ENCODE assay signal across 13 cellular contexts in genomic region chr12:29640589-29641345, GRCh38.
DNase-seq lines count a peak whose midpoint lies in the region; ATAC-seq and TF ChIP-seq lines count a peak whose summit lies in the region.
"Had no signal": no experiment of that assay in that cellular context is flagged by ENCODE, and none has a peak within 500 bp of the region (broad histone marks: within the 10 kb centered on the region; RNA-seq: fewer than 3 reads in every experiment).

No MANE protein-coding gene starts in this region.

- H3K36me3 ChIP-seq in gastrocnemius medialis = no peaks in the 10 kb centered on the region
- H3K36me3 ChIP-seq: upper lobe of left lung had no signal

- H3K9me3 ChIP-seq in H9 (ENCODE audit: control insufficient read depth, low read depth, low read length) (no peaks in the 10 kb centered on the region), right cardiac atrium (ENCODE audit: control insufficient read depth, low read length) (no peaks in the 10 kb centered on the region), gastrocnemius medialis (no peaks in the 10 kb centered on the region)
- H3K9me3 ChIP-seq: upper lobe of left lung had no signal

- H3K4me3 ChIP-seq in astrocyte of the spinal cord (ENCODE audit: low read depth, low read length) (no peak overlapping the region), right cardiac atrium (ENCODE audit: low read length) (no peak overlapping the region), gastrocnemius medialis (no peak overlapping the region)
- H3K4me3 ChIP-seq: upper lobe of left lung had no signal

- WGBS in H9 (ENCODE audit: extremely low coverage, insufficient read length, low lambda C conversion rate) = no CpG with 5 or more reads among the region's 13 CpGs
- 55% methylated on average over 13 of the region's 13 CpGs for WGBS in right cardiac atrium

- no peak overlapping the region for H2AFZ ChIP-seq in H9 (ENCODE audit: low read length)

- H3K27me3 Mint-ChIP-seq in H9 (ENCODE audit: low read depth) = no peaks in the 10 kb centered on the region

- H3T11ph ChIP-seq in H9 (ENCODE audit: low read length) = no peak overlapping the region

- no peak overlapping the region; a peak in 2 of 5 replicates for H3K4me3 Mint-ChIP-seq in H9
- H3K4me3 Mint-ChIP-seq: activated naive CD4-positive, alpha-beta T cell treated with anti-CD3 and anti-CD28 coated beads, Interleukin-2, amount 50 U/mL, for 24 hours had no signal

- no peak overlapping the region for H3K18ac ChIP-seq in H9 (ENCODE audit: insufficient read length, low read depth, low read length)

- H3K4me1 ChIP-seq in H9 (ENCODE audit: insufficient read depth, low read length) = no peaks in the 10 kb centered on the region
- H3K4me1 ChIP-seq in right cardiac atrium (ENCODE audit: control insufficient read depth, insufficient read depth, low read length) = peaks cover 11% of the 10 kb centered on the region
- peaks cover 11 to 23% of the 10 kb centered on the region in 2 donors for H3K4me1 ChIP-seq in gastrocnemius medialis
- H3K4me1 ChIP-seq: upper lobe of left lung had no signal

- no peak overlapping the region for H4K5ac ChIP-seq in H9 (ENCODE audit: insufficient read length, low read depth, low read length)

- no peak overlapping the region for H2BK12ac ChIP-seq in H9 (ENCODE audit: insufficient read length, low read depth, low read length)

- no peaks in the 10 kb centered on the region for H3K23me2 ChIP-seq in H9 (ENCODE audit: insufficient read length, low read depth, low read length, poor library complexity, severe bottlenecking)

- H2BK15ac ChIP-seq in H9 (ENCODE audit: low read depth, low read length) = no peak overlapping the region

- intact Hi-C loops in right cardiac atrium (cut with DNase I) = no loop called here
- intact Hi-C loops in gastrocnemius medialis (cut with DNase I; ENCODE audit: low total_unique reads) = no loop called here

- peak overlapping the region; percentile 55; the same call in 1 of the 2 replicates for H3K14ac ChIP-seq in H9 (ENCODE audit: insufficient read depth, low read length)

- peak; percentile 36; the same call in 1 of the 3 replicates for TF ChIP-seq CTCF in H9 (conservative IDR thresholded peaks at IDR 0.05)
- no peak for TF ChIP-seq CTCF in astrocyte of the spinal cord (IDR thresholded peaks at IDR 0.05; ENCODE audit: low read depth, low read length)
- TF ChIP-seq CTCF in gastrocnemius medialis (IDR thresholded peaks at IDR 0.05 in 4 of 5, conservative IDR thresholded peaks at IDR 0.05 in 1 of 5) = no peak

- no peaks in the 10 kb centered on the region for H3K79me2 ChIP-seq in H9 (ENCODE audit: insufficient read depth, low read length)

- H2BK120ac ChIP-seq in H9 (ENCODE audit: low read depth, low read length, poor library complexity, severe bottlenecking) = no peak overlapping the region

- H2BK20ac ChIP-seq in H9 (ENCODE audit: low read depth, low read length, poor library complexity, severe bottlenecking) = no peak overlapping the region

- no peaks in the 10 kb centered on the region for H3K79me1 ChIP-seq in H9 (ENCODE audit: insufficient read depth, low read depth, low read length, poor library complexity, severe bottlenecking)

- no peak overlapping the region for H2AK5ac ChIP-seq in H9 (ENCODE audit: insufficient read length, low read length)

- no peak overlapping the region for H3K56ac ChIP-seq in H9 (ENCODE audit: insufficient read length, low read depth, low read length)

- H3K27ac ChIP-seq in H9 (ENCODE audit: insufficient read length, low read depth, low read length) = no peak overlapping the region
- H3K27ac ChIP-seq in right cardiac atrium (ENCODE audit: low read length) = peak overlapping the region; percentile 67
- H3K27ac ChIP-seq in gastrocnemius medialis = peak overlapping the region; percentile 32 to 62 (median 49)
- H3K27ac ChIP-seq: upper lobe of left lung had no signal

- H4K8ac ChIP-seq in H9 (replicated peaks; ENCODE audit: insufficient read length, low read depth, low read length) = no peak overlapping the region

- no peaks in the 10 kb centered on the region for H3K27me3 ChIP-seq in H9 (ENCODE audit: insufficient read depth, low read length)
- no peaks in the 10 kb centered on the region for H3K27me3 ChIP-seq in right cardiac atrium (ENCODE audit: control insufficient read depth, insufficient read depth)
- H3K27me3 ChIP-seq in gastrocnemius medialis = no peaks in the 10 kb centered on the region
- H3K27me3 ChIP-seq: upper lobe of left lung had no signal

- no peak overlapping the region for H2BK5ac ChIP-seq in H9 (ENCODE audit: insufficient read length, low read length)

- no peak for TF ChIP-seq POLR2A in gastrocnemius medialis (IDR thresholded peaks at IDR 0.05)

- ATAC-seq in right cardiac atrium (peak; percentile 64 to 81), gastrocnemius medialis (peak in 1 of 2 donors; percentile 49), GM19328 (IDR thresholded peaks at IDR 0.05; ENCODE audit: unreplicated experiment) (no peak)

- no peak overlapping the region for H3K4me2 ChIP-seq in H9 (ENCODE audit: insufficient read depth, insufficient read length, low read length)

- H3K9me3 Mint-ChIP-seq in H9 = peaks cover 0 to 3% of the 10 kb centered on the region in 2 experiments; a peak in 3 of 5 replicates
- H3K9me3 Mint-ChIP-seq: activated naive CD4-positive, alpha-beta T cell treated with anti-CD3 and anti-CD28 coated beads, Interleukin-2, amount 50 U/mL, for 24 hours had no signal

- no peak overlapping the region for H3K4ac ChIP-seq in H9 (ENCODE audit: low read depth, low read length)

- peak; percentile 78 for DNase-seq in H9
- peak; percentile 31 for DNase-seq in astrocyte of the spinal cord (ENCODE audit: low read depth, low spot score)
- peak; percentile 54 to 84 (median 74) for DNase-seq in right cardiac atrium
- DNase-seq in gastrocnemius medialis = no peak
- no peak for DNase-seq in GDM1 (lab: John Stamatoyannopoulos, UW)
- DNase-seq in stimulated activated naive CD4-positive, alpha-beta T cell (lab: John Stamatoyannopoulos, UW) = no peak
- DNase-seq in activated CD4-positive, alpha-beta T cell treated with anti-CD3 and anti-CD28 coated beads for 1 hour = no peak
- DNase-seq: COR-L47, hippocampal formation, NCI-H2171 treated with DMSO at 0.1 percent for 48 hours had no signal

- H3K4me1 Mint-ChIP-seq in H9 = peaks cover 34% of the 10 kb centered on the region in 2 experiments
- H3K4me1 Mint-ChIP-seq: activated naive CD4-positive, alpha-beta T cell treated with anti-CD3 and anti-CD28 coated beads, Interleukin-2, amount 50 U/mL, for 24 hours had no signal

- H4K91ac ChIP-seq in H9 (ENCODE audit: insufficient read length, low read depth, low read length) = no peak overlapping the region

- H3K9ac ChIP-seq in H9 (ENCODE audit: extremely low read depth, insufficient read length, low read length) = no peak overlapping the region

- H3K23ac ChIP-seq in H9 (ENCODE audit: insufficient read length, low read depth, low read length) = no peak overlapping the region

- no peaks in the 10 kb centered on the region for H4K20me1 ChIP-seq in H9 (ENCODE audit: control insufficient read depth, insufficient read depth, insufficient read length)

- in situ Hi-C loops in astrocyte of the spinal cord (cut with HindIII; ENCODE audit: low sequenced_read_pairs) (no loop called here), gastrocnemius medialis (cut with MboI; ENCODE audit: low sequenced_read_pairs in 4 of 4) (no loop called here)

- H3K27ac Mint-ChIP-seq in H9 = peak overlapping the region; percentile 29 to 93 (median 88)
- H3K27ac Mint-ChIP-seq: activated naive CD4-positive, alpha-beta T cell treated with anti-CD3 and anti-CD28 coated beads, Interleukin-2, amount 50 U/mL, for 24 hours had no signal

- H3K36me3 Mint-ChIP-seq in H9 (ENCODE audit: insufficient read depth in 1 of 3, low read depth in 3 of 3) = peaks cover 4 to 14% (median 12%) of the 10 kb centered on the region in 3 experiments
- H3K36me3 Mint-ChIP-seq: activated naive CD4-positive, alpha-beta T cell treated with anti-CD3 and anti-CD28 coated beads, Interleukin-2, amount 50 U/mL, for 24 hours had no signal

Comparison
In these comparisons a context has a peak if more than half of its experiments do, and no peak if none do; other contexts are left out.
1. DNase-seq: peak in H9 (single experiment), astrocyte of the spinal cord (single experiment) and right cardiac atrium (3 of 3); none in gastrocnemius medialis (0 of 2), GDM1 (single experiment), stimulated activated naive CD4-positive, alpha-beta T cell (0 of 6) and activated CD4-positive, alpha-beta T cell treated with anti-CD3 and anti-CD28 coated beads for 1 hour (single experiment).